8 cellular contexts compared by ENCODE assay signal in the genomic region with DNA sequence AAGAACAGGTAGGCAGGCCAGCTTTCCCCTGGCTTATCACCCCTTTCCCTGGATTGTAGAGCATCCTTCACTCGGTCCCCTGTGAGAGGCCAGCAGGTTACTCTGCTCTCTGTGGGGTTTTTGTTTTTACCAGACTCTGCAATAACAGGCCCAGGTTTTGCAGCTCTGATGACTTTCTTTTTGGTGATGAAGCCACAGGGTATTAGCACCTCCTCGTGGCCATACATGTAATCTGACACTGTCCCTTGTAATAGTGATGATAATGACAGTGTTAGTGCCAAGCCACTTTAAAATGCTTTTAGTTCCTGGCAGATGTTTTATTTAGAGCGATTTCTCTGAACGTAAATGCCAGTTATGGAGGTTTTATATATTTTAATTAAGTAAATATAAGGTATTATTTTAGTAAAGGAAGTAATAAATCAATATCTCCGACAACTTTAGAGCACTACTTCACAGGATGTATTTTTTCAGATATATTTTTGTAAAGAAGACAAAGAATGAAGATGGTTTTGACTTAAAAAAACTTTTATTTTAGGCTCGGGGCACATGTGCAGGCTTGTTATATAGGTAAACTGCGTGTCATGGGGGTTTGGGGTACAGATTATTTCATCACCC.
A peak's percentile ranks its signal among the peaks of the same experiment; 100 is the strongest.
DNase-seq lines count a peak whose midpoint lies in the region; ATAC-seq lines count a peak whose summit lies in the region.

No MANE protein-coding gene starts in this region.

- DNase-seq in CMK (ENCODE audit: low read depth) (peak; percentile 8), NCI-H510A (lab: John Stamatoyannopoulos, UW) (peak; percentile 27), memory B cell (ENCODE audit: low spot score in 2 of 2) (peak; percentile 47 to 66)
- DNase-seq in activated CD4-positive, alpha-beta T cell treated with anti-CD3 and anti-CD28 coated beads, Interleukin-2, amount 50 U/mL, for 1 hour: peak; percentile 48
- peak; percentile 23 for DNase-seq in effector CD8-positive, alpha-beta T cell (lab: John Stamatoyannopoulos, UW)
- peak; percentile 38 for DNase-seq in stimulated activated naive B cell treated with anti-CD40 and anti-IgM and Interleukin-4, amounts not matched to agents 10 μg/mL and 1 μg/mL and 100 μg/mL, for 72 hours

- H3K4me3 Mint-ChIP-seq in memory B cell: no peak overlapping the region
- no peak overlapping the region for H3K4me3 Mint-ChIP-seq in stimulated activated naive B cell treated with anti-CD40 and anti-IgM and Interleukin-4, amounts not matched to agents 10 μg/mL and 1 μg/mL and 100 μg/mL, for 72 hours

- ATAC-seq in GM19351 (IDR thresholded peaks at IDR 0.05; ENCODE audit: unreplicated experiment) (peak; percentile 81), HG03378 (IDR thresholded peaks at IDR 0.05; ENCODE audit: unreplicated experiment) (peak; percentile 89), memory B cell (ENCODE audit: low read depth) (peak; percentile 58)
- ATAC-seq in stimulated activated naive B cell treated with anti-CD40 and anti-IgM and Interleukin-4, amounts not matched to agents 10 μg/mL and 1 μg/mL and 100 μg/mL, for 72 hours (replicated peaks): peak; percentile 78 to 83

- H3K9me3 Mint-ChIP-seq in memory B cell: peaks cover 2% of the 10 kb centered on the region
- H3K9me3 Mint-ChIP-seq in stimulated activated naive B cell treated with anti-CD40 and anti-IgM and Interleukin-4, amounts not matched to agents 10 μg/mL and 1 μg/mL and 100 μg/mL, for 72 hours: no peaks in the 10 kb centered on the region

- H3K27ac Mint-ChIP-seq in memory B cell: no peak overlapping the region
- no peak overlapping the region for H3K27ac Mint-ChIP-seq in stimulated activated naive B cell treated with anti-CD40 and anti-IgM and Interleukin-4, amounts not matched to agents 10 μg/mL and 1 μg/mL and 100 μg/mL, for 72 hours

- no peaks in the 10 kb centered on the region for H3K27me3 Mint-ChIP-seq in memory B cell
- peaks cover 0 to 22% of the 10 kb centered on the region in 2 donors for H3K27me3 Mint-ChIP-seq in stimulated activated naive B cell treated with anti-CD40 and anti-IgM and Interleukin-4, amounts not matched to agents 10 μg/mL and 1 μg/mL and 100 μg/mL, for 72 hours

- H3K4me1 Mint-ChIP-seq in memory B cell: peaks cover 18% of the 10 kb centered on the region
- H3K4me1 Mint-ChIP-seq in stimulated activated naive B cell treated with anti-CD40 and anti-IgM and Interleukin-4, amounts not matched to agents 10 μg/mL and 1 μg/mL and 100 μg/mL, for 72 hours: peaks cover 15 to 18% of the 10 kb centered on the region in 2 donors

- no peaks in the 10 kb centered on the region for H3K36me3 Mint-ChIP-seq in memory B cell
- H3K36me3 Mint-ChIP-seq in stimulated activated naive B cell treated with anti-CD40 and anti-IgM and Interleukin-4, amounts not matched to agents 10 μg/mL and 1 μg/mL and 100 μg/mL, for 72 hours: no peaks in the 10 kb centered on the region

Comparison
In these comparisons a context has a peak if more than half of its experiments do, and no peak if none do; other contexts are left out.
1. Peak in every context shown above with its lines: DNase-seq and ATAC-seq.